9 cellular contexts compared by ENCODE assay signal in the genomic region with DNA sequence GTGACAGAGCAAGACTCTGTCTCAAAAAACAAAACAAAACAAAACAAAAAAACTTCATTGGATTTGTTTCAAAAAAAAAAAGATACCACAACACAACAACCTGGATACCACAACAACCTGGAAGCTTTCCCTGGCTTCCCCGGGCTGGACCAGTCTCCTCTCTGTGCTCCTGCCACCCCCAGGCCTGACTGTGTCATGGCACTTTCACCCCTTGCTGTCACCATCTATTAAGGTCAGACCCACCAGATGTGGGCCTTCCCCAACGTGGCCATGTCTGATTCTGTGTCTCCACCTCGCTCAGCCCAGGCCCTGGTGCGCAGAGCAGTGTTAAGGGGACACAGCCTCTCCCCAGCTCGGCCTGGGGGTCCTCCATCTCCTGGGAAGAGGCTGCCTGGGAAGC.
A peak's percentile ranks its signal among the peaks of the same experiment; 100 is the strongest.
DNase-seq lines count a peak whose midpoint lies in the region; ATAC-seq and TF ChIP-seq lines count a peak whose summit lies in the region.
"Had no signal": no experiment of that assay in that cellular context is flagged by ENCODE, and none has a peak within 500 bp of the region (broad histone marks: within the 10 kb centered on the region; RNA-seq: fewer than 3 reads in every experiment).

No MANE protein-coding gene starts in this region.

- DNase-seq in AG08395 (ENCODE audit: low spot score) (peak; percentile 37), RPMI8226 (peak; percentile 29), islet precursor cell (peak; percentile 67), LoVo (ENCODE audit: low spot score) (no peak), DMS79 treated with DMSO at 0.1 percent for 48 hours (lab: John Stamatoyannopoulos, UW) (no peak)
- DNase-seq: activated effector memory CD4-positive, alpha-beta T cell treated with Interleukin-2 at 50 U/mL for 16 hours had no signal

- peak; percentile 32; the same call in 1 of the 2 replicates for TF ChIP-seq CTCF in GM12874 (IDR thresholded peaks at IDR 0.05; ENCODE audit: insufficient read depth, low read depth, low read length)

- ATAC-seq in HG03039 (IDR thresholded peaks at IDR 0.05; ENCODE audit: unreplicated experiment) (no peak), GM19463 (IDR thresholded peaks at IDR 0.05; ENCODE audit: unreplicated experiment) (no peak)

Comparison
In these comparisons a context has a peak if more than half of its experiments do, and no peak if none do; other contexts are left out.
1. DNase-seq: peak in AG08395 (single experiment), RPMI8226 (single experiment) and islet precursor cell (single experiment); none in LoVo (single experiment) and DMS79 treated with DMSO at 0.1 percent for 48 hours (single experiment).